In genomic region chrX:136577562-136577961, GRCh38 we compare ENCODE assay signal across 8 cellular contexts. TPM values are rescaled to one million over a fixed set of nuclear protein-coding genes. Genes with fewer than 3 reads are reported as not detected.
DNase-seq lines count a peak whose midpoint lies in the region; ATAC-seq and TF ChIP-seq lines count a peak whose summit lies in the region.

No MANE protein-coding gene starts in this region.

- H4K20me1 ChIP-seq in KMS-11 (ENCODE audit: insufficient read depth): no peaks in the 10 kb centered on the region

- no peak overlapping the region for H3K4me2 ChIP-seq in KMS-11

- no peaks in the 10 kb centered on the region for H3K79me2 ChIP-seq in KMS-11 (ENCODE audit: insufficient read depth, low read depth)

- H3K27me3 ChIP-seq in KMS-11 (ENCODE audit: insufficient read depth, low read depth) (no peaks in the 10 kb centered on the region), SJCRH30 (no peaks in the 10 kb centered on the region)

- TF ChIP-seq CTCF in KMS-11 (conservative IDR thresholded peaks at IDR 0.05; ENCODE audit: low read depth, low read length): peak; percentile 63

- no peaks in the 10 kb centered on the region for H3K36me3 ChIP-seq in KMS-11 (ENCODE audit: insufficient read depth)
- H3K36me3 ChIP-seq in SJCRH30: no peaks in the 10 kb centered on the region

- H2AFZ ChIP-seq in KMS-11 (ENCODE audit: low read depth): peak overlapping the region; percentile 47; the same call in 1 of the 2 replicates

- no peak overlapping the region for H3K4me3 ChIP-seq in KMS-11 (IDR thresholded peaks at IDR 0.05; ENCODE audit: insufficient read depth, low read depth, low read length)
- H3K4me3 ChIP-seq in SJCRH30: no peak overlapping the region

- no peaks in the 10 kb centered on the region for H3K9me3 ChIP-seq in SJCRH30 (replicated peaks)

- intact Hi-C loops in Right ventricle myocardium superior (cut with DNase I): no loop called here

- peak; percentile 72 for DNase-seq in ELF-1 (ENCODE audit: low read depth, low spot score)
- DNase-seq in SJCRH30: peak; percentile 29 to 44
- peak; percentile 74 for DNase-seq in activated naive CD4-positive, alpha-beta T cell treated with Interleukin-2 at 50 U/mL for 16 hours
- peak; percentile 53 for DNase-seq in Right ventricle myocardium superior
- peak; percentile 11 for DNase-seq in putamen (ENCODE audit: low spot score)
- DNase-seq in cortex of kidney (lab: John Stamatoyannopoulos, UW): no peak

- H3K9ac ChIP-seq in KMS-11: no peak overlapping the region

- ATAC-seq in GM21619 (IDR thresholded peaks at IDR 0.05; ENCODE audit: unreplicated experiment) (peak; percentile 95), Right ventricle myocardium superior (ENCODE audit: poor library complexity) (peak; percentile 83)

- H3K27ac ChIP-seq in KMS-11 (no peak overlapping the region), SJCRH30 (no peak overlapping the region)

- H3K4me1 ChIP-seq in KMS-11 (ENCODE audit: low read depth, poor library complexity, severe bottlenecking): peaks cover 4% of the 10 kb centered on the region
- H3K4me1 ChIP-seq in SJCRH30: no peaks in the 10 kb centered on the region

RNA-seq across cellular contexts. Expression of gene VGLL1, which starts 45.5 kb away (rescaled TPM):
- total RNA-seq in SJCRH30 (2014; rRNA removed; shearing (Covaris generic)): not detected in 2 replicates
- not detected for total RNA-seq in Right ventricle myocardium superior
